Comparison of ENCODE assay signal across 8 cellular contexts in the genomic region with DNA sequence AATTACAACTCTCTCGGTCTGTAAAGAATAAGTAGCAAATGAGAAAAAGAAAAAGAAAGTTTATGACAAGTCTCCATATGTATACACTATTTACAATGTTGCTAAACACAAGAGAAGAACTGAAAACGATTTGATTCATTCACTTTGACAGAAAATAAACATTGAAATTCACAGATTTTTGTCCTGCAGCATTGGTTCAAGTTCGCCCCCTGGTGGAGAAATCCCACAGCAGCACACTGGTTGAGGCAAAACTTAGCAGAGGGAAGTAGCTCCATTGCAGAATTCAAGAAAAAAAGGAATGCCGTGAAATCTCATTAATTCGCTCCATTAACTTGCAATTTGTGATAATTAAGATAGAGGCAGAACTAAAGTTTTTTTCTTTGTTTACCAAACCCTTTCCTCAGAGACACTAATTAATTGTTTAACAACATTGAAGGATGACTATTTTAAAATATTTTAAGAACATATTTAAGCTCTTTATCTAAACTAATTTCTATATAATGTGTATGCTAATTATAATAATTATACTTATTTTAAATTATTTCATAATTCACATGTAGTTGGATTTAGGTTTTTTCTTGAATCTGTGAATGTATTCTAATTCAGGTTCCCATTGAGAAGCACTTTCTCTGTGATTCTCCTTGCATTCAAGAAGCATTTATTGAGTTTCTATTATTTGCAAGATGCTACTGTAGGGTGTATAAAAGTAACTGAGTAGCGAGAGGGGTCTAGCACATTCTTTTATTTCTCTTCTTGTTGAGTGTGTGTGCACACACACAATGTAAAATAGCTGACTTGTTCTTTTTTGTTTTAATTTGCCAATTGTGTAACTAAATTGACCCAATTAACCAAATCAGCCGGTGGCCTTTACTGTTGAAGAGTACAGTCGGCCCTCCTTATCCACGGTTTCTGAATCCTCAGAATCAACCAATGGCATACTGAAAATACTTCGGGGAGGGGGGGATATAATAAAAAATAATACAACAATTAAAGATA.
DNase-seq lines count a peak whose midpoint lies in the region; ATAC-seq, FAIRE-seq and TF ChIP-seq lines count a peak whose summit lies in the region.

No MANE protein-coding gene starts in this region.

- H3K9me3 Mint-ChIP-seq in activated naive CD8-positive, alpha-beta T cell treated with anti-CD3 and anti-CD28 coated beads, Interleukin-2, amount 10 ng/mL, durations not matched to agents 7 days and 5 days: no peaks in the 10 kb centered on the region

- H3K9me3 ChIP-seq in SK-N-MC (ENCODE audit: low read depth, low read length) (no peaks in the 10 kb centered on the region), heart left ventricle (no peaks in the 10 kb centered on the region)

- H3K36me3 Mint-ChIP-seq in activated naive CD8-positive, alpha-beta T cell treated with anti-CD3 and anti-CD28 coated beads, Interleukin-2, amount 10 ng/mL, durations not matched to agents 7 days and 5 days: no peaks in the 10 kb centered on the region

- ATAC-seq in activated naive CD8-positive, alpha-beta T cell treated with anti-CD3 and anti-CD28 coated beads, Interleukin-2, amount 10 ng/mL, durations not matched to agents 7 days and 5 days (ENCODE audit: low read depth): peak; percentile 33
- ATAC-seq in heart left ventricle (no peak), GM19324 (IDR thresholded peaks at IDR 0.05; ENCODE audit: low FRiP score, unreplicated experiment) (no peak)

- no peak overlapping the region for H3K27ac ChIP-seq in HL-60 (replicated peaks)
- H3K27ac ChIP-seq in SK-N-MC: no peak overlapping the region
- no peak overlapping the region for H3K27ac ChIP-seq in heart left ventricle

- H3K4me3 ChIP-seq in HL-60 (replicated peaks; ENCODE audit: insufficient read depth, low read length) (no peak overlapping the region), SK-N-MC (no peak overlapping the region), heart left ventricle (no peak overlapping the region)

- H3K27ac Mint-ChIP-seq in activated naive CD8-positive, alpha-beta T cell treated with anti-CD3 and anti-CD28 coated beads, Interleukin-2, amount 10 ng/mL, durations not matched to agents 7 days and 5 days: no peak overlapping the region

- peak; percentile 93 for FAIRE-seq in A204.1 (lab: Jason Lieb, UNC)

- intact Hi-C loops in heart left ventricle (cut with DNase I): loop anchor here (1.0 to 2.0 kb wide), 3 partner anchors 108 to 111 kb away; no protein-coding TSS in a partner anchor

- 33 to 35% (median 34%) methylated on average over 10 of the region's 10 CpGs for WGBS in heart left ventricle, 4 donors

- H3K9ac ChIP-seq in SK-N-MC (ENCODE audit: insufficient read length): no peak overlapping the region

- H3K4me1 ChIP-seq in heart left ventricle: no peaks in the 10 kb centered on the region

- peak; percentile 25 to 48 for DNase-seq in HL-60 (ENCODE audit: low read depth in 1 of 2, low spot score in 1 of 2)
- peak; percentile 50 for DNase-seq in SK-N-MC (ENCODE audit: low read depth, low spot score)
- DNase-seq in activated naive CD8-positive, alpha-beta T cell treated with anti-CD3 and anti-CD28 coated beads, Interleukin-2, amount 10 ng/mL, durations not matched to agents 7 days and 5 days: peak; percentile 53
- peak in 4 of 5 donors; percentile 54 to 66 (median 65) for DNase-seq in heart left ventricle
- peak; percentile 60 for DNase-seq in retina

- peaks cover 3% of the 10 kb centered on the region for H3K27me3 ChIP-seq in HL-60 (ENCODE audit: insufficient read depth, poor library complexity, severe bottlenecking)
- no peaks in the 10 kb centered on the region for H3K27me3 ChIP-seq in heart left ventricle

- TF ChIP-seq POLR2A in heart left ventricle (IDR thresholded peaks at IDR 0.05): no peak

- peak; percentile 87 for TF ChIP-seq CTCF in GM12872 (IDR thresholded peaks at IDR 0.05; ENCODE audit: insufficient read depth, low read depth, low read length)
- TF ChIP-seq CTCF in HL-60 (IDR thresholded peaks at IDR 0.05; ENCODE audit: insufficient read depth, low read length): peak; percentile 93
- TF ChIP-seq CTCF in heart left ventricle (IDR thresholded peaks at IDR 0.05): peak; percentile 88 to 98 (median 96)

- H3K4me3 Mint-ChIP-seq in activated naive CD8-positive, alpha-beta T cell treated with anti-CD3 and anti-CD28 coated beads, Interleukin-2, amount 10 ng/mL, durations not matched to agents 7 days and 5 days: no peak overlapping the region

- H3K27me3 Mint-ChIP-seq in activated naive CD8-positive, alpha-beta T cell treated with anti-CD3 and anti-CD28 coated beads, Interleukin-2, amount 10 ng/mL, durations not matched to agents 7 days and 5 days: peaks cover 15% of the 10 kb centered on the region

- POLR2A ChIA-PET in activated naive CD8-positive, alpha-beta T cell treated with anti-CD3 and anti-CD28 coated beads, Interleukin-2, amount 10 ng/mL, durations not matched to agents 7 days and 5 days (lab: Charles Lee): no interaction called here

- H3K36me3 ChIP-seq in SK-N-MC (ENCODE audit: insufficient read depth, low read length): no peaks in the 10 kb centered on the region
- peaks cover 0 to 8% (median 0%) of the 10 kb centered on the region in 9 donors for H3K36me3 ChIP-seq in heart left ventricle

- H3K4me1 Mint-ChIP-seq in activated naive CD8-positive, alpha-beta T cell treated with anti-CD3 and anti-CD28 coated beads, Interleukin-2, amount 10 ng/mL, durations not matched to agents 7 days and 5 days: no peaks in the 10 kb centered on the region
